Comparison of ENCODE assay signal across 21 cellular contexts in the genomic region with DNA sequence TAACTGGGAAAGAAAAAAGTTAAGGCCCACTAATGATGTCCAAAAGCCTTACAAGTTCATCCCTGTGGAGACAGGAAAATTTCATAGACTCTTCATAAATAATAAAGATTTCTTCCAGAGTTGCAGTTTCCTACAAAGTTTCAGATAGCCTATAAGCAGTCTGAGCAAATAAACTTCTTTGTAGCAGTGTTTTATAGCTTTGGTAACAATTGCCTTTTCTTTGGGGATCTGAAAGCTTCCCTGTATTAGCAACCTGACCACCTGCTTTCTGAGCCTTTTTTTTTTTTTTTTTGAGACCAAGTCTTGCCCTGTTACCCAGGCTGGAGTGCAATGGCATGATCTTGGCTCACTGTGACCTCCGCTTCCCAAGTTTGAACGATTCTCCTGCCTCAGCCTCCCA.
DNase-seq lines count a peak whose midpoint lies in the region; ATAC-seq, FAIRE-seq and TF ChIP-seq lines count a peak whose summit lies in the region.
"Had no signal": no experiment of that assay in that cellular context is flagged by ENCODE, and none has a peak within 500 bp of the region (broad histone marks: within the 10 kb centered on the region; RNA-seq: fewer than 3 reads in every experiment).

No MANE protein-coding gene starts in this region.

- H4K20me1 ChIP-seq in PC-3 (ENCODE audit: low read length): no peaks in the 10 kb centered on the region

- H3K4me1 ChIP-seq in PC-3 (ENCODE audit: insufficient read depth, low read length) (peaks cover 6% of the 10 kb centered on the region), heart left ventricle (peaks cover 0 to 21% (median 4%) of the 10 kb centered on the region in 12 donors)

- peak; percentile 62 for ATAC-seq in PC-3
- no peak for ATAC-seq in heart left ventricle
- ATAC-seq: GM23338 had no signal

- H3K4me1 Mint-ChIP-seq in nephron progenitor cell: no peaks in the 10 kb centered on the region

- no peak for TF ChIP-seq CTCF in PC-3 (conservative IDR thresholded peaks at IDR 0.05; ENCODE audit: low read depth, low read length)
- no peak for TF ChIP-seq CTCF in nephron progenitor cell (IDR thresholded peaks at IDR 0.05)
- no peak for TF ChIP-seq CTCF in heart left ventricle (IDR thresholded peaks at IDR 0.05)

- peak overlapping the region; percentile 59 for H3K27ac Mint-ChIP-seq in nephron progenitor cell
- H3K27ac Mint-ChIP-seq: B cell, GM23338, IgD-negative memory B cell had no signal

- peaks cover 48% of the 10 kb centered on the region for H3K36me3 Mint-ChIP-seq in nephron progenitor cell (ENCODE audit: low read depth)

- POLR2A ChIA-PET in PC-3 (lab: Charles Lee; ENCODE audit: unreplicated experiment): interaction anchor here (0.5 to 1.0 kb wide), 2 partner anchors 14 to 88 kb away, joined by 3 read pairs; no protein-coding TSS in a partner anchor

- no peak overlapping the region for H2AFZ ChIP-seq in PC-3 (ENCODE audit: low read length)
- H2AFZ ChIP-seq: GM23338 had no signal

- H3K4me2 ChIP-seq in PC-3 (ENCODE audit: low read length): no peak overlapping the region
- H3K4me2 ChIP-seq: BLaER1 treated with 17β-estradiol and CSF1 and Interleukin-3, amounts not matched to agents 10 nM and 100 nM; GM23338 had no signal

- no peak for FAIRE-seq in GM12891 (lab: Jason Lieb, UNC)
- FAIRE-seq: H54, HTR-8/SVneo had no signal

- H3K9me3 ChIP-seq in PC-3 (ENCODE audit: low read length) (peaks cover 9% of the 10 kb centered on the region; the same call in 1 of the 2 replicates), heart left ventricle (no peaks in the 10 kb centered on the region)

- no peak for TF ChIP-seq POLR2A in GM12891 (IDR thresholded peaks at IDR 0.05; ENCODE audit: low read depth, low read length)
- no peak for TF ChIP-seq POLR2A in heart left ventricle (IDR thresholded peaks at IDR 0.05)

- no peaks in the 10 kb centered on the region for H3K9me2 ChIP-seq in PC-3 (replicated peaks; ENCODE audit: low read length)

- H3K27ac ChIP-seq in PC-3 (ENCODE audit: low read length): no peak overlapping the region
- no peak overlapping the region for H3K27ac ChIP-seq in heart left ventricle
- H3K27ac ChIP-seq: BLaER1 treated with 17β-estradiol and CSF1 and Interleukin-3, amounts not matched to agents 10 nM and 100 nM had no signal

- CTCF ChIA-PET in PC-3 (lab: Charles Lee): interaction anchor here (0.7 kb wide), 1 partner anchor 117 kb away, joined by 12 read pairs; no protein-coding TSS in a partner anchor

- peaks cover 16% of the 10 kb centered on the region; the same call in 1 of the 2 replicates for H3K79me2 ChIP-seq in PC-3 (ENCODE audit: low read length)

- H3K9ac ChIP-seq in PC-3 (ENCODE audit: low read length): no peak overlapping the region
- H3K9ac ChIP-seq: BLaER1 treated with 17β-estradiol and CSF1 and Interleukin-3, amounts not matched to agents 10 nM and 100 nM had no signal

- H3K9me3 Mint-ChIP-seq in nephron progenitor cell: peaks cover 8% of the 10 kb centered on the region
- H3K9me3 Mint-ChIP-seq: CD8-positive, alpha-beta memory T cell; GM23338; IgD-negative memory B cell had no signal

- no peak for DNase-seq in GM12891 (ENCODE audit: insufficient read length, low spot score)
- no peak for DNase-seq in PC-3
- no peak for DNase-seq in nephron progenitor cell
- DNase-seq in heart left ventricle: no peak
- DNase-seq in CD1c-positive myeloid dendritic cell (ENCODE audit: extremely low spot score): no peak
- no peak for DNase-seq in activated effector memory CD4-positive, alpha-beta T cell treated with Interleukin-2 at 50 U/mL for 16 hours
- DNase-seq: CD4-positive, CD25-positive, alpha-beta regulatory T cell; CD8-positive, alpha-beta memory T cell; COR-L47; DMS 273 treated with DMSO at 0.1 percent for 48 hours; DMS53; DND-41; EL; HCEC 1CT; KBM-7 had no signal

- intact Hi-C loops in PC-3 (cut with micrococcal nuclease): no loop called here
- intact Hi-C loops in heart left ventricle (cut with DNase I): no loop called here

- H3K4me3 ChIP-seq in PC-3 (ENCODE audit: low read length) (no peak overlapping the region), heart left ventricle (no peak overlapping the region)
- H3K4me3 ChIP-seq: BLaER1 treated with 17β-estradiol and CSF1 and Interleukin-3, amounts not matched to agents 10 nM and 100 nM; GM23338 had no signal

- WGBS in heart left ventricle, 4 donors: 93 to 97% (median 96%) methylated on average over 2 of the region's 2 CpGs

- H3K27me3 ChIP-seq in PC-3 (ENCODE audit: low read length) (no peaks in the 10 kb centered on the region), heart left ventricle (no peaks in the 10 kb centered on the region)
- H3K27me3 ChIP-seq: BLaER1 treated with 17β-estradiol and CSF1 and Interleukin-3, amounts not matched to agents 10 nM and 100 nM had no signal

- H3F3A ChIP-seq in PC-3 (ENCODE audit: low read length, unreplicated experiment): peaks cover 4% of the 10 kb centered on the region

- H3K36me3 ChIP-seq in PC-3 (ENCODE audit: low read depth, low read length): peaks cover 14% of the 10 kb centered on the region; the same call in 1 of the 2 replicates
- H3K36me3 ChIP-seq in heart left ventricle: no peaks in the 10 kb centered on the region

- BruUV-seq in PC-3 (replicated peaks; lab: Mats Ljungman, UMichigan): no TSS peak

- H3K27me3 Mint-ChIP-seq in nephron progenitor cell (ENCODE audit: low read depth, poor library complexity): no peaks in the 10 kb centered on the region
- H3K27me3 Mint-ChIP-seq: B cell; CD4-positive, CD25-positive, alpha-beta regulatory T cell; CD8-positive, alpha-beta memory T cell; IgD-negative memory B cell had no signal

- no peak overlapping the region for H3K4me3 Mint-ChIP-seq in nephron progenitor cell
- H3K4me3 Mint-ChIP-seq: B cell; CD4-positive, CD25-positive, alpha-beta regulatory T cell; CD8-positive, alpha-beta memory T cell; GM23338; IgD-negative memory B cell had no signal

TF ChIP-seq in GM12891, 5 proteins besides CTCF, POLR2A, EP300 and RAD21:
- TF ChIP-seq SPI1 (IDR thresholded peaks at IDR 0.05; ENCODE audit: low read depth, low read length) (peak; percentile 48; the same call in 1 of the 2 replicates), POU2F2 (IDR thresholded peaks at IDR 0.05; ENCODE audit: low read depth, low read length) (no peak)
